Comparison of ENCODE assay signal across 31 cellular contexts in genomic region chr21:45358711-45359310, GRCh38. TPM values are rescaled to one million over a fixed set of nuclear protein-coding genes. Genes with fewer than 3 reads are reported as not detected.
DNase-seq lines count a peak whose midpoint lies in the region; ATAC-seq and TF ChIP-seq lines count a peak whose summit lies in the region.
"Had no signal": no experiment of that assay in that cellular context is flagged by ENCODE, and none has a peak within 500 bp of the region (broad histone marks: within the 10 kb centered on the region; RNA-seq: fewer than 3 reads in every experiment).

No MANE protein-coding gene starts in this region.

- no peak for TF ChIP-seq POLR2A in esophagus muscularis mucosa (IDR thresholded peaks at IDR 0.05; ENCODE audit: low read depth)
- TF ChIP-seq POLR2A in sigmoid colon (IDR thresholded peaks at IDR 0.05): no peak
- no peak for TF ChIP-seq POLR2A in gastroesophageal sphincter (IDR thresholded peaks at IDR 0.05)

- TF ChIP-seq CTCF in Caco-2 (IDR thresholded peaks at IDR 0.05; ENCODE audit: insufficient read depth in 1 of 2, low read depth in 1 of 2, low read length in 1 of 2, severe bottlenecking in 1 of 2, unreplicated experiment in 1 of 2) (no peak), esophagus muscularis mucosa (IDR thresholded peaks at IDR 0.05) (no peak), lower lobe of right lung (IDR thresholded peaks at IDR 0.05) (no peak), sigmoid colon (IDR thresholded peaks at IDR 0.05) (no peak), gastroesophageal sphincter (IDR thresholded peaks at IDR 0.05) (no peak)

- CTCF ChIA-PET in Caco-2 (lab: Charles Lee): interaction anchor here (2.4 kb wide), 1 partner anchor 52 kb away, joined by 8 read pairs; no protein-coding TSS in a partner anchor

- H3K27ac ChIP-seq in esophagus muscularis mucosa (replicated peaks in 1 of 4): peak overlapping the region in 3 of 4 donors; percentile 75 to 80 (median 77)
- no peak overlapping the region for H3K27ac ChIP-seq in lower lobe of right lung
- H3K27ac ChIP-seq in sigmoid colon: peak overlapping the region in 3 of 4 donors; percentile 66 to 74 (median 69)
- H3K27ac ChIP-seq in GM23248: no peak overlapping the region
- peak overlapping the region in 2 of 4 donors; percentile 80 for H3K27ac ChIP-seq in gastroesophageal sphincter
- H3K27ac ChIP-seq: SJSA1 had no signal

- H3K9ac ChIP-seq in GM23248: no peak overlapping the region
- H3K9ac ChIP-seq: parathyroid adenoma had no signal

- no peaks in the 10 kb centered on the region for H4K20me1 ChIP-seq in GM23248 (ENCODE audit: insufficient read depth)

- H3K4me3 Mint-ChIP-seq in Caco-2 (ENCODE audit: unreplicated experiment): peak overlapping the region; percentile 3
- H3K4me3 Mint-ChIP-seq: CD8-positive, alpha-beta memory T cell; immature natural killer cell; naive thymus-derived CD8-positive, alpha-beta T cell; stimulated activated effector memory CD8-positive, alpha-beta T cell treated with anti-CD3 and anti-CD28 coated beads, Interleukin-12 subunit alpha, Interleukin-12 subunit beta, amount 100 ng/mL, for 72 hours had no signal

- H2AFZ ChIP-seq in GM23248: no peak overlapping the region
- H2AFZ ChIP-seq: parathyroid adenoma had no signal

- intact Hi-C loops in Caco-2 (cut with micrococcal nuclease; ENCODE audit: unreplicated experiment) (loop anchor here (5.0 kb wide), 1 partner anchor 42 kb away; no protein-coding TSS in a partner anchor), esophagus muscularis mucosa (cut with DNase I) (no loop called here), lower lobe of right lung (cut with DNase I) (no loop called here), sigmoid colon (cut with DNase I) (no loop called here)

- 96% methylated on average over 13 of the region's 13 CpGs for WGBS in esophagus muscularis mucosa
- WGBS in sigmoid colon, 2 donors: 89 to 90% methylated on average over 13 of the region's 13 CpGs
- 96 to 97% methylated on average over 13 of the region's 13 CpGs for WGBS in GM23248 (ENCODE audit: low coverage in 1 of 2, low lambda C conversion rate in 2 of 2, missing lambda C conversion rate in 2 of 2), 2 experiments
- WGBS in gastroesophageal sphincter (ENCODE audit: low coverage in 1 of 2), 2 donors: 91 to 100% methylated on average over 4 to 7 of the region's 13 CpGs

- peaks cover 73% of the 10 kb centered on the region for H3K4me1 Mint-ChIP-seq in Caco-2 (ENCODE audit: low read depth, unreplicated experiment)

- H3K4me3 ChIP-seq in Caco-2 (ENCODE audit: low read depth, low read length): no peak overlapping the region
- no peak overlapping the region for H3K4me3 ChIP-seq in esophagus muscularis mucosa
- H3K4me3 ChIP-seq in lower lobe of right lung: no peak overlapping the region
- no peak overlapping the region for H3K4me3 ChIP-seq in sigmoid colon
- H3K4me3 ChIP-seq in GM23248: no peak overlapping the region
- H3K4me3 ChIP-seq in gastroesophageal sphincter: no peak overlapping the region
- H3K4me3 ChIP-seq: coronary artery, right lobe of liver, SJSA1, suprapubic skin had no signal

- no peaks in the 10 kb centered on the region for H3K27me3 Mint-ChIP-seq in Caco-2 (ENCODE audit: insufficient read depth, unreplicated experiment)

- DNase-seq in Caco-2: no peak
- DNase-seq in esophagus muscularis mucosa (ENCODE audit: extremely low spot score): no peak
- DNase-seq in lower lobe of right lung: peak; percentile 26
- DNase-seq in sigmoid colon: no peak
- DNase-seq in NCI-H2171 (lab: John Stamatoyannopoulos, UW): no peak
- no peak for DNase-seq in GM23248
- DNase-seq: activated CD4-positive, alpha-beta T cell treated with anti-CD3 and anti-CD28 coated beads, Interleukin-2, amount 50 U/mL, for 4 hours; activated naive CD4-positive, alpha-beta T cell treated with anti-CD3 and anti-CD28 coated beads, Interleukin-2, amount 50 U/mL, for 16 hours; amniotic stem cell; CD8-positive, alpha-beta memory T cell; DMS53; foreskin melanocyte; hippocampal formation; immature natural killer cell; midbrain; NCI-H1092; NCI-H187; NCI-H526 treated with DMSO at 0.1 percent for 48 hours; right lobe of liver; stimulated activated CD4-positive, alpha-beta T cell treated with anti-CD3 and anti-CD28 coated beads, Interleukin-4, amount 100 ng/mL, for 24 hours; T-helper 1 cell had no signal

- TF ChIP-seq EP300 in esophagus muscularis mucosa (IDR thresholded peaks at IDR 0.05) (no peak), sigmoid colon (IDR thresholded peaks at IDR 0.05) (no peak), gastroesophageal sphincter (IDR thresholded peaks at IDR 0.05) (no peak)

- H3F3A ChIP-seq in GM23248 (ENCODE audit: insufficient read depth): no peaks in the 10 kb centered on the region; the same call in 1 of the 2 replicates

- no TSS peak for BruUV-seq in Caco-2 (replicated peaks; lab: Mats Ljungman, UMichigan)

- H3K9me3 Mint-ChIP-seq in Caco-2 (ENCODE audit: unreplicated experiment): no peaks in the 10 kb centered on the region
- H3K9me3 Mint-ChIP-seq: CD8-positive, alpha-beta memory T cell; immature natural killer cell; naive thymus-derived CD8-positive, alpha-beta T cell; stimulated activated effector memory CD8-positive, alpha-beta T cell treated with anti-CD3 and anti-CD28 coated beads, Interleukin-12 subunit alpha, Interleukin-12 subunit beta, amount 100 ng/mL, for 72 hours had no signal

- H3K4me1 ChIP-seq in Caco-2 (peaks cover 87% of the 10 kb centered on the region), esophagus muscularis mucosa (peaks cover 34 to 60% (median 42%) of the 10 kb centered on the region in 4 donors), lower lobe of right lung (peaks cover 21% of the 10 kb centered on the region), sigmoid colon (peaks cover 0 to 8% (median 6%) of the 10 kb centered on the region in 4 donors), GM23248 (ENCODE audit: insufficient read depth) (no peaks in the 10 kb centered on the region), gastroesophageal sphincter (peaks cover 0 to 41% (median 13%) of the 10 kb centered on the region in 3 donors)
- H3K4me1 ChIP-seq: parathyroid adenoma, right lobe of liver had no signal

- no peaks in the 10 kb centered on the region for H3K9me3 ChIP-seq in Caco-2
- no peaks in the 10 kb centered on the region for H3K9me3 ChIP-seq in esophagus muscularis mucosa
- H3K9me3 ChIP-seq in lower lobe of right lung: no peaks in the 10 kb centered on the region
- no peaks in the 10 kb centered on the region for H3K9me3 ChIP-seq in sigmoid colon
- no peaks in the 10 kb centered on the region for H3K9me3 ChIP-seq in GM23248 (ENCODE audit: low read depth)
- H3K9me3 ChIP-seq in gastroesophageal sphincter: no peaks in the 10 kb centered on the region
- H3K9me3 ChIP-seq: right lobe of liver, SJSA1, suprapubic skin had no signal

- H3K27me3 ChIP-seq in Caco-2 (replicated peaks; ENCODE audit: control insufficient read depth, insufficient read depth, low read length) (no peaks in the 10 kb centered on the region), esophagus muscularis mucosa (no peaks in the 10 kb centered on the region), lower lobe of right lung (ENCODE audit: low read depth) (no peaks in the 10 kb centered on the region), sigmoid colon (no peaks in the 10 kb centered on the region), GM23248 (replicated peaks; ENCODE audit: insufficient read depth) (no peaks in the 10 kb centered on the region), gastroesophageal sphincter (no peaks in the 10 kb centered on the region)
- H3K27me3 ChIP-seq: right lobe of liver, SJSA1, suprapubic skin had no signal

- H3K4me2 ChIP-seq in GM23248 (ENCODE audit: unreplicated experiment): no peak overlapping the region

- in situ Hi-C loops in GM23248 (cut with MboI): no loop called here

- H3K27ac Mint-ChIP-seq in Caco-2 (ENCODE audit: unreplicated experiment): peak overlapping the region; percentile 99
- H3K27ac Mint-ChIP-seq: CD8-positive, alpha-beta memory T cell; immature natural killer cell; naive thymus-derived CD8-positive, alpha-beta T cell; stimulated activated effector memory CD8-positive, alpha-beta T cell treated with anti-CD3 and anti-CD28 coated beads, Interleukin-12 subunit alpha, Interleukin-12 subunit beta, amount 100 ng/mL, for 72 hours had no signal

- ATAC-seq in lower lobe of right lung (no peak), HG03039 (IDR thresholded peaks at IDR 0.05; ENCODE audit: unreplicated experiment) (no peak), gastroesophageal sphincter (no peak)
- ATAC-seq: esophagus mucosa; left lobe of liver; naive thymus-derived CD8-positive, alpha-beta T cell; right lobe of liver; stimulated activated effector memory CD8-positive, alpha-beta T cell treated with anti-CD3 and anti-CD28 coated beads, Interleukin-12 subunit alpha, Interleukin-12 subunit beta, amount 100 ng/mL, for 72 hours had no signal

- H3K79me2 ChIP-seq in GM23248 (ENCODE audit: insufficient read depth): no peaks in the 10 kb centered on the region
- H3K79me2 ChIP-seq: parathyroid adenoma had no signal

- no peaks in the 10 kb centered on the region for H3K9me2 ChIP-seq in GM23248 (ENCODE audit: insufficient read depth)

- H3K36me3 ChIP-seq in Caco-2 (ENCODE audit: control insufficient read depth, insufficient read depth, low read length) (no peaks in the 10 kb centered on the region), esophagus muscularis mucosa (no peaks in the 10 kb centered on the region), lower lobe of right lung (no peaks in the 10 kb centered on the region), sigmoid colon (no peaks in the 10 kb centered on the region), GM23248 (ENCODE audit: low read depth) (no peaks in the 10 kb centered on the region), gastroesophageal sphincter (no peaks in the 10 kb centered on the region)
- H3K36me3 ChIP-seq: right lobe of liver, SJSA1, suprapubic skin had no signal

- POLR2A ChIA-PET in Caco-2 (lab: Charles Lee): interaction anchor here (0.7 kb wide), 1 partner anchor 23 kb away, joined by 3 read pairs; no protein-coding TSS in a partner anchor

- peaks cover 12% of the 10 kb centered on the region for H3K36me3 Mint-ChIP-seq in Caco-2 (ENCODE audit: insufficient read depth, unreplicated experiment)
- H3K36me3 Mint-ChIP-seq: CD8-positive, alpha-beta memory T cell; naive thymus-derived CD8-positive, alpha-beta T cell had no signal

RNA-seq across cellular contexts. Expression of gene COL18A1, which starts 46.2 kb away (rescaled TPM):
- 160 and 170 TPM in 2 replicates for total RNA-seq in Caco-2 (2022)
- total RNA-seq in esophagus muscularis mucosa: 100 to 1,000 TPM in 3 of 4 donors, 10 to 100 TPM in 1; 97.7 to 173 (median 110) TPM
- 45.1 TPM for total RNA-seq in lower lobe of right lung
- 100 to 1,000 TPM in 3 of 4 donors, 10 to 100 TPM in 1; 39.7 to 197 (median 103) TPM for total RNA-seq in sigmoid colon
- polyA plus RNA-seq in sigmoid colon: 10 to 100 TPM in 1 of 3 donors, 1 to 10 TPM in 2; 4.4 to 34.8 (median 5.4) TPM
- total RNA-seq in GM23248 (2014; rRNA removed; shearing (Covaris generic)): 24.2 and 30.5 TPM in 2 replicates
- polyA plus RNA-seq in GM23248 (2016; fragmentation: Nextera tagmentation; extraction: Ambion mirVana): 1.7 and 1.8 TPM in 2 replicates
- 100 to 1,000 TPM in 1 of 4 donors, 10 to 100 TPM in 3; 69.3 to 116 (median 78.4) TPM for total RNA-seq in gastroesophageal sphincter

Comparison
In these comparisons a context has a peak if more than half of its experiments do, and no peak if none do; other contexts are left out.
1. H3K27ac ChIP-seq: peak in esophagus muscularis mucosa (3 of 4) and sigmoid colon (3 of 4); none in lower lobe of right lung (single experiment) and GM23248 (single experiment).